In genomic region chr2:180352620-180353019, GRCh38 we compare ENCODE assay signal across 1 cellular context.
TF ChIP-seq lines count a peak whose summit lies in the region.

No MANE protein-coding gene starts in this region.

TF ChIP-seq in GM23338, 12 proteins besides CTCF, POLR2A, EP300 and RAD21 (continued from another document):
- no peak for TF ChIP-seq ZNF462 (CRISPR knock-in tag; IDR thresholded peaks at IDR 0.05)
- no peak for TF ChIP-seq EZH2phosphoT487 (IDR thresholded peaks at IDR 0.05; ENCODE audit: unreplicated experiment)
- TF ChIP-seq EZH2 (IDR thresholded peaks at IDR 0.05; ENCODE audit: low read depth, unreplicated experiment): no peak
TF ChIP-seq in GM23338: peak in this region for 0.
